In genomic region chr10:55311823-55312431, GRCh38 we compare ENCODE assay signal across 1 cellular context.
TF ChIP-seq lines count a peak whose summit lies in the region.

No MANE protein-coding gene starts in this region.

TF ChIP-seq in H1, 55 proteins besides CTCF, POLR2A, EP300 and RAD21 (continued from another document):
- TF ChIP-seq, protein P1, sequence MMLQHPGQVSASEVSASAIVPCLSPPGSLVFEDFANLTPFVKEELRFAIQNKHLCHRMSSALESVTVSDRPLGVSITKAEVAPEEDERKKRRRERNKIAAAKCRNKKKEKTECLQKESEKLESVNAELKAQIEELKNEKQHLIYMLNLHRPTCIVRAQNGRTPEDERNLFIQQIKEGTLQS (IDR thresholded peaks at IDR 0.05; ENCODE audit: insufficient read depth, low read depth, low read length) = no peak
- TF ChIP-seq SRF (IDR thresholded peaks at IDR 0.05; ENCODE audit: low read depth, low read length) (no peak), RNF2 (IDR thresholded peaks at IDR 0.05; ENCODE audit: borderline replicate concordance, low read depth, low read length, missing control alignments, poor library complexity, severe bottlenecking) (no peak), MAFK (IDR thresholded peaks at IDR 0.05; ENCODE audit: low read depth, low read length) (no peak)
